In genomic region chr3:77038468-77038927, GRCh38 we compare ENCODE assay signal across 8 cellular contexts.
A peak's percentile ranks its signal among the peaks of the same experiment; 100 is the strongest.
DNase-seq lines count a peak whose midpoint lies in the region; ATAC-seq and FAIRE-seq lines count a peak whose summit lies in the region.

No MANE protein-coding gene starts in this region.

- H3K4me3 ChIP-seq in iPS-11a (ENCODE audit: low read depth, low read length) (peak overlapping the region; percentile 63), skeletal muscle cell (ENCODE audit: low read depth, low read length) (peak overlapping the region; percentile 55)

- ATAC-seq in HG03097 (IDR thresholded peaks at IDR 0.05; ENCODE audit: low FRiP score, unreplicated experiment) = no peak
- ATAC-seq in GM19395 (IDR thresholded peaks at IDR 0.05; ENCODE audit: unreplicated experiment) = no peak

- DNase-seq in GM04503 (ENCODE audit: low read depth) (peak; percentile 22), HTR-8/SVneo (ENCODE audit: insufficient read length, low spot score) (peak; percentile 59), NCI-H774 (lab: John Stamatoyannopoulos, UW) (peak; percentile 57), brain pericyte (ENCODE audit: low read depth, low spot score) (peak; percentile 64), skeletal muscle cell (ENCODE audit: low read depth) (peak; percentile 40)

- no peak for FAIRE-seq in HTR-8/SVneo (lab: Jason Lieb, UNC)
